28 cellular contexts compared by ENCODE assay signal in genomic region chr4:127545271-127545670, GRCh38.
"Had no signal": no experiment of that assay in that cellular context is flagged by ENCODE, and none has a peak within 500 bp of the region (broad histone marks: within the 10 kb centered on the region; RNA-seq: fewer than 3 reads in every experiment).

No MANE protein-coding gene starts in this region.

- H3K27me3 ChIP-seq: esophagus squamous epithelium, gastrocnemius medialis, heart right ventricle, left lung had no signal

- H3K27ac Mint-ChIP-seq: dendritic cell treated with granulocyte-macrophage colony-stimulating factor and Interleukin-4, amounts not matched to agents 40 ng/mL and 50 ng/mL, for 4 days; effector memory CD8-positive, alpha-beta T cell; endodermal cell; mesothelial cell of epicardium; naive B cell had no signal

- ATAC-seq: effector memory CD8-positive, alpha-beta T cell; esophagus mucosa; gastrocnemius medialis; heart right ventricle; left cardiac atrium; left lung; left ventricle myocardium superior; lower lobe of right lung; mucosa of descending colon had no signal

- H3K9me3 ChIP-seq: esophagus squamous epithelium, gastrocnemius medialis, left lung, lower lobe of right lung, mucosa of descending colon had no signal

- H3K4me3 ChIP-seq: coronary artery, esophagus squamous epithelium, gastrocnemius medialis, heart right ventricle, left lung, lower lobe of right lung, mucosa of descending colon had no signal

- H3K4me1 ChIP-seq: esophagus squamous epithelium, gastrocnemius medialis, heart right ventricle, left lung, lower lobe of right lung had no signal

- H3K27me3 Mint-ChIP-seq: dendritic cell treated with granulocyte-macrophage colony-stimulating factor and Interleukin-4, amounts not matched to agents 40 ng/mL and 50 ng/mL, for 4 days; effector memory CD8-positive, alpha-beta T cell had no signal

- H3K36me3 ChIP-seq: esophagus squamous epithelium, gastrocnemius medialis, heart right ventricle, left lung, lower lobe of right lung had no signal

- H3K27ac ChIP-seq: coronary artery, epithelial cell of prostate, esophagus squamous epithelium, gastrocnemius medialis, heart right ventricle, left lung, lower lobe of right lung had no signal

- H3K9me3 Mint-ChIP-seq: dendritic cell treated with granulocyte-macrophage colony-stimulating factor and Interleukin-4, amounts not matched to agents 40 ng/mL and 50 ng/mL, for 4 days; effector memory CD8-positive, alpha-beta T cell; mesothelial cell of epicardium had no signal

- DNase-seq: effector CD8-positive, alpha-beta T cell; effector memory CD8-positive, alpha-beta T cell; endodermal cell; erythroblast; esophagus squamous epithelium; foreskin fibroblast; foreskin melanocyte; gastrocnemius medialis; glutamatergic neuron; head of caudate nucleus; heart right ventricle; hippocampal formation; left cardiac atrium; left lung; left ventricle myocardium superior; lower lobe of right lung; mesenchymal stem cell; mucosa of descending colon; naive B cell had no signal

- FAIRE-seq: colon, endometrium, islet of Langerhans, keratinocyte had no signal

- H3K4me3 Mint-ChIP-seq: dendritic cell treated with granulocyte-macrophage colony-stimulating factor and Interleukin-4, amounts not matched to agents 40 ng/mL and 50 ng/mL, for 4 days; effector memory CD8-positive, alpha-beta T cell; endodermal cell; mesothelial cell of epicardium had no signal

- H3K4me1 Mint-ChIP-seq: mesothelial cell of epicardium, naive B cell had no signal
